In the genomic region with DNA sequence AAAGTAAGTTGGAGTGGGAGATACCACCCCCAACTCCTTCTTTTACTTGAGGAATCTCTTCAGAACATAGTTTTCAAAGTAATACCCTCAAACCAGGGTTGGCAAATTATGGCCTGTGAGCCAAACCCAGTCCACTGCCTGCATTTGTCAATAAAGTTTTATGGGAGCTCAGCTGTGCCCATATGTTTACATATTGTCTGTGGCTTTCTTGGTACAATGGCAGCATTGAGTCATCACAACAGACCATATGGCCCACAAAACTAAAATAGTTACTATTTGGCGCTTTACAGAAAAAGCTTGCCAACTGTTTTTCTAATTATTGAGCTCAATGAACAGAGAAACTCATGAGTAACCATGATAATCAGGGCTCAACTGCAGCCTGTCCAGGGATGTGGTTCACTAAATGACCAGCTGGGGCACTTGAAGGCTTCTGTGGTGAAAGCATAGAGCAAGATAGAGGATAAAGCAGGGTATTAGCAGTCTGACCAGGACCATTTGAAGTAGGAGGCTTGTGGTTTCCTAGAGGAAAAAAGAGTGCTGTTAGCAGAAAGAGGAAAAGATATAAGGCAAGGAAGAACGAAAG, we compare ENCODE assay signal across 14 cellular contexts.
A peak's percentile ranks its signal among the peaks of the same experiment; 100 is the strongest.
DNase-seq lines count a peak whose midpoint lies in the region; ATAC-seq and TF ChIP-seq lines count a peak whose summit lies in the region.
"Had no signal": no experiment of that assay in that cellular context is flagged by ENCODE, and none has a peak within 500 bp of the region (broad histone marks: within the 10 kb centered on the region; RNA-seq: fewer than 3 reads in every experiment).

No MANE protein-coding gene starts in this region.

- intact Hi-C loops in lower lobe of right lung (cut with DNase I): no loop called here

- no peak for ATAC-seq in HG03097 (IDR thresholded peaks at IDR 0.05; ENCODE audit: low FRiP score, unreplicated experiment)
- no peak for ATAC-seq in HG03196 (IDR thresholded peaks at IDR 0.05; ENCODE audit: unreplicated experiment)
- ATAC-seq in lower lobe of right lung: no peak
- no peak for ATAC-seq in GM21423 (IDR thresholded peaks at IDR 0.05; ENCODE audit: unreplicated experiment)
- ATAC-seq: activated T-cell treated with anti-CD3 and anti-CD28 coated beads, Interleukin-2, amount 50 U/mL, for 72 hours had no signal

- peak; percentile 22 for TF ChIP-seq CTCF in AG10803 (conservative IDR thresholded peaks at IDR 0.05; ENCODE audit: low read length)
- TF ChIP-seq CTCF in lower lobe of right lung (IDR thresholded peaks at IDR 0.05): no peak

- peak; percentile 1 for DNase-seq in AG10803 (ENCODE audit: low read depth)
- DNase-seq in HT-29 (ENCODE audit: low spot score): peak; percentile 58
- DNase-seq in SW480 (ENCODE audit: low spot score): peak; percentile 55
- DNase-seq in iPS-NIHi7 (ENCODE audit: extremely low spot score): peak; percentile 42
- no peak for DNase-seq in lower lobe of right lung
- DNase-seq: activated CD4-positive, CD25-positive, alpha-beta regulatory T cell treated with anti-CD3 and anti-CD28 coated beads, Interleukin-2, amount 50 U/mL, for 72 hours; activated T-cell treated with anti-CD3 and anti-CD28 coated beads, Interleukin-2, amount 50 U/mL, for 72 hours; NCI-H1436; NCI-H526 treated with DMSO at 0.1 percent for 48 hours; stimulated activated naive CD4-positive, alpha-beta T cell had no signal

- no peaks in the 10 kb centered on the region for H3K4me1 ChIP-seq in lower lobe of right lung
- H3K4me1 ChIP-seq: parathyroid adenoma had no signal

- H3K27me3 ChIP-seq in lower lobe of right lung (ENCODE audit: low read depth): no peaks in the 10 kb centered on the region

- H3K36me3 ChIP-seq in lower lobe of right lung: no peaks in the 10 kb centered on the region

- no peak overlapping the region for H3K27ac ChIP-seq in lower lobe of right lung
- H3K27ac ChIP-seq: parathyroid adenoma had no signal

- H3K4me3 ChIP-seq in AG10803 (ENCODE audit: low read length) (no peak overlapping the region), lower lobe of right lung (no peak overlapping the region)

- H3K9me3 ChIP-seq in lower lobe of right lung: no peaks in the 10 kb centered on the region
